1 cellular context compared by ENCODE assay signal in the genomic region with DNA sequence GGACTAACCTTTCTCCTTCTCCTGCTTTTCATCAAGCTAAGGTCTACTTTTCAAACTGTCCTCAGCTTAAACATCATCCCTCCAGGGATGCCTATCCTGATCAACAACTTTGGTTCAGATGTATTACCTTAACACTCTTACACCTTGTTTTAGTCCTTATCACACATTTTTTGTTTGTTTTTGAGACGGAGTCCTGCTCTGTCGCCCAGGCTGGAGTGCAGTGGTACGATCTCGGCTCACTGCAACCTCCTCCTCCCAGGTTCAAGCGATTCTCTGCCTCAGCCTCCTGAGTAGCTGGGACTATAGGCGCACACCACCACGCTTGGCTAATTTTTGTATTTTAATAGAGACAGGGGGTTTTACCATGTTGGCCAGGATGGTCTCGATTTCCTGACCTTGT.
TF ChIP-seq lines count a peak whose summit lies in the region.

No MANE protein-coding gene starts in this region.

TF ChIP-seq in HepG2, 621 proteins besides CTCF, POLR2A, EP300 and RAD21:
- TF ChIP-seq ZNF441 (CRISPR knock-in tag; IDR thresholded peaks at IDR 0.05; ENCODE audit: borderline replicate concordance): peak; percentile 98
- TF ChIP-seq ZFY (CRISPR knock-in tag; IDR thresholded peaks at IDR 0.05): peak; percentile 37; the same call in 1 of the 2 replicates
